Comparison of ENCODE assay signal across 27 cellular contexts in the genomic region with DNA sequence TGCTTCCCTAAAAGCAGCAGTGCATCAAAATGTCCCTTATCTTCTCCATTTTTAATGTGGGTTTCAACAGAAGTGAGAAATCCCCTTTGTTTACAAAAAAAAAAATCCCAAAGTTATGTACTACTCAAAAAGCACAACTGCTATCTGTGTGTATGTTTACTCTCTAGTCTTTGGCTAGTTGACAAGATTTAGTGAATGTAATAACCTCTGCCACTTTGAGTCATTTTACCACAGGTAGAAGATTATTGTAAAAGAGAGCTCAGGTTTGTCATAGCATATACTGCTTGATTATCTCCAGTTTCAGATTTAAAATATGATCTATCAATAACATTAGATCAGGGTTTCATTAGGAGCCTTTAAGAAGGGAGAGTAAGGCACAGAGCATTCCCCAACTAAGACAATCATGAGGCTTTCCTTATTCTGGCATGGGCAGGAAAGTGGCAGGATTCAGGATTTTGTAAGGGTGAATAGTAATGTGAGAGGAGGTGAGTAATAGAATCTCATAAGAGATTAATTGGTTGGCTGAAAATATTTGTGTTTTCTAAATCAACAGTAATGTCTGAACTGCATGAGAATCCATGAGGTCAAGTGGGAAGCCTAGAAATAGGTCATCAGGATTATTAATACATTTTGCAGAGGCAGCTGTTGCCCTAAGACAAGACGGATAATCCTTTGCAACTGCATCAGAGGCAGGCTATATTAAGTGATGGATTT.
"Had no signal": no experiment of that assay in that cellular context is flagged by ENCODE, and none has a peak within 500 bp of the region (broad histone marks: within the 10 kb centered on the region; RNA-seq: fewer than 3 reads in every experiment).

No MANE protein-coding gene starts in this region.

- DNase-seq: activated B cell treated with CpG ODN at 0.5 μM for 24 hours; activated CD4-positive, alpha-beta memory T cell treated with anti-CD3 and anti-CD28 coated beads for 36 hours; activated CD4-positive, alpha-beta T cell treated with anti-CD3 and anti-CD28 coated beads for 4 hours; activated CD4-positive, alpha-beta T cell treated with anti-CD3 and anti-CD28 coated beads, Interleukin-2, amount 10 ng/mL, durations not matched to agents 24 days and 14 days; activated CD4-positive, alpha-beta T cell treated with anti-CD3 and anti-CD28 coated beads, Interleukin-2, amount 50 U/mL, for 1 hour; activated CD4-positive, alpha-beta T cell treated with anti-CD3 and anti-CD28 coated beads, Interleukin-2, amount 50 U/mL, for 4 hours; activated CD4-positive, CD25-positive, alpha-beta regulatory T cell treated with anti-CD3 and anti-CD28 coated beads, Interleukin-2, amount 50 U/mL, for 72 hours; activated CD8-positive, alpha-beta memory T cell treated with anti-CD3 and anti-CD28 coated beads, Interleukin-2, amount 50 U/mL, for 4 hours; activated CD8-positive, alpha-beta T cell treated with anti-CD3 and anti-CD28 coated beads for 36 hours; activated effector memory CD4-positive, alpha-beta T cell treated with anti-CD3 and anti-CD28 coated beads, Interleukin-2, amount 50 U/mL, for 16 hours; activated gamma-delta T cell treated with Interleukin-2 at 50 U/mL for 16 hours; activated naive CD4-positive, alpha-beta T cell; activated naive CD4-positive, alpha-beta T cell treated with anti-CD3 and anti-CD28 coated beads for 36 hours; activated naive CD4-positive, alpha-beta T cell treated with anti-CD3 and anti-CD28 coated beads, Interleukin-2, amount 50 U/mL, for 16 hours; activated naive CD8-positive, alpha-beta T cell treated with anti-CD3 and anti-CD28 coated beads for 36 hours; activated T-cell treated with anti-CD3 and anti-CD28 coated beads for 4 hours; activated T-cell treated with anti-CD3 and anti-CD28 coated beads, Interleukin-2, amount 50 U/mL, for 1 hour; activated T-cell treated with anti-CD3 and anti-CD28 coated beads, Interleukin-2, amount 50 U/mL, for 4 hours; activated T-cell treated with anti-CD3 and anti-CD28 coated beads, Interleukin-2, amount 50 U/mL, for 72 hours; adrenal gland; amniotic stem cell; aorta; body of pancreas; brain microvascular endothelial cell; central memory CD4-positive, alpha-beta T cell; T-cell; T-helper 17 cell had no signal
